Comparison of ENCODE assay signal across 16 cellular contexts in genomic region chr13:34611678-34612077, GRCh38.
"Had no signal": no experiment of that assay in that cellular context is flagged by ENCODE, and none has a peak within 500 bp of the region (broad histone marks: within the 10 kb centered on the region; RNA-seq: fewer than 3 reads in every experiment).

No MANE protein-coding gene starts in this region.

- H3K4me3 ChIP-seq: cardiac muscle cell, colonic mucosa, gastroesophageal sphincter, lung, mucosa of descending colon, testis had no signal

- H3K9me3 ChIP-seq: colonic mucosa, gastroesophageal sphincter, mucosa of descending colon, testis had no signal

- H3K4me1 ChIP-seq: colonic mucosa, gastroesophageal sphincter, testis had no signal

- DNase-seq: activated CD4-positive, alpha-beta T cell treated with anti-CD3 and anti-CD28 coated beads for 1 hour; activated CD4-positive, alpha-beta T cell treated with anti-CD3 and anti-CD28 coated beads, Interleukin-2, amount 50 U/mL, for 48 hours; activated CD8-positive, alpha-beta memory T cell treated with anti-CD3 and anti-CD28 coated beads, Interleukin-2, amount 10 ng/mL, durations not matched to agents 7 days and 5 days; activated effector memory CD4-positive, alpha-beta T cell treated with anti-CD3 and anti-CD28 coated beads, Interleukin-2, amount 50 U/mL, for 16 hours; activated T-cell treated with anti-CD3 and anti-CD28 coated beads, Interleukin-2, amount 50 U/mL, for 24 hours; colonic mucosa; effector CD4-positive, alpha-beta T cell; mucosa of descending colon; naive thymus-derived CD8-positive, alpha-beta T cell; stimulated activated CD4-positive, alpha-beta T cell treated with anti-CD3 and anti-CD28 coated beads, Interleukin-2, amount 100 ng/mL, for 48 hours; stimulated activated naive CD8-positive, alpha-beta T cell treated with anti-CD3 and anti-CD28 coated beads, Interleukin-15, Interleukin-2, amounts not matched to agents 100 U/mL and 50 U/mL, for 24 hours; T1000; testis had no signal

- H3K27me3 ChIP-seq: cardiac muscle cell, colonic mucosa, gastroesophageal sphincter, testis had no signal

- H3K27ac ChIP-seq: cardiac muscle cell, colonic mucosa, gastroesophageal sphincter, testis had no signal

- ATAC-seq: activated CD8-positive, alpha-beta memory T cell treated with anti-CD3 and anti-CD28 coated beads, Interleukin-2, amount 10 ng/mL, durations not matched to agents 7 days and 5 days; gastroesophageal sphincter; mucosa of descending colon; naive thymus-derived CD8-positive, alpha-beta T cell; stimulated activated naive CD8-positive, alpha-beta T cell treated with anti-CD3 and anti-CD28 coated beads, Interleukin-15, Interleukin-2, amounts not matched to agents 100 U/mL and 50 U/mL, for 24 hours had no signal

- H3K36me3 ChIP-seq: cardiac muscle cell, colonic mucosa, gastroesophageal sphincter had no signal
